1 cellular context compared by ENCODE assay signal in genomic region chr6:52566853-52567279, GRCh38.
TF ChIP-seq lines count a peak whose summit lies in the region.

No MANE protein-coding gene starts in this region.

TF ChIP-seq in GM23338, 12 proteins besides CTCF, POLR2A, EP300 and RAD21 (continued from another document):
- no peak for TF ChIP-seq ZNF462 (CRISPR knock-in tag; IDR thresholded peaks at IDR 0.05)
- no peak for TF ChIP-seq ZNF331 (CRISPR knock-in tag; IDR thresholded peaks at IDR 0.05; ENCODE audit: low read depth)
- TF ChIP-seq EZH2phosphoT487 (IDR thresholded peaks at IDR 0.05; ENCODE audit: unreplicated experiment), result no peak
- no peak for TF ChIP-seq NANOG (IDR thresholded peaks at IDR 0.05; ENCODE audit: borderline replicate concordance)
- TF ChIP-seq EZH2 (IDR thresholded peaks at IDR 0.05; ENCODE audit: low read depth, unreplicated experiment), result no peak
- TF ChIP-seq REST (IDR thresholded peaks at IDR 0.05; ENCODE audit: unreplicated experiment), result no peak
- TF ChIP-seq CREB1 (CRISPR knock-in tag; IDR thresholded peaks at IDR 0.05; ENCODE audit: low read depth), result no peak
